Comparison of ENCODE assay signal across 9 cellular contexts in genomic region chr16:49000594-49000993, GRCh38.
DNase-seq lines count a peak whose midpoint lies in the region; ATAC-seq and TF ChIP-seq lines count a peak whose summit lies in the region.
"Had no signal": no experiment of that assay in that cellular context is flagged by ENCODE, and none has a peak within 500 bp of the region (broad histone marks: within the 10 kb centered on the region; RNA-seq: fewer than 3 reads in every experiment).

No MANE protein-coding gene starts in this region.

- no peaks in the 10 kb centered on the region for H3K36me3 ChIP-seq in HAP-1 (replicated peaks)

- DNase-seq in RWPE1 (ENCODE audit: low spot score) (peak; percentile 18), iPS-NIHi7 (ENCODE audit: extremely low spot score) (peak; percentile 66), dedifferentiated amniotic fluid mesenchymal stem cell (ENCODE audit: extremely low spot score) (no peak), HAP-1 (ENCODE audit: low spot score in 2 of 2) (no peak)
- no peak for DNase-seq in activated CD4-positive, alpha-beta T cell treated with anti-CD3 and anti-CD28 coated beads, Interleukin-2, amount 50 U/mL, for 4 hours
- DNase-seq: CD8-positive, alpha-beta memory T cell had no signal

- POLR2A ChIA-PET in RWPE1 (lab: Yijun Ruan, JAX; ENCODE audit: low non-redundant PET): no interaction called here

- no peak overlapping the region for H3K4me3 ChIP-seq in HAP-1

- no peaks in the 10 kb centered on the region for H3K27me3 ChIP-seq in HAP-1 (ENCODE audit: low read depth)

- TF ChIP-seq CTCF in 22Rv1 (IDR thresholded peaks at IDR 0.05) (peak; percentile 71), GM12874 (IDR thresholded peaks at IDR 0.05; ENCODE audit: insufficient read depth, low read depth, low read length) (peak; percentile 61; the same call in 1 of the 2 replicates), RWPE1 (conservative IDR thresholded peaks at IDR 0.05; ENCODE audit: low read depth) (peak; percentile 60)

- H3K27ac ChIP-seq in 22Rv1: no peak overlapping the region
- H3K27ac ChIP-seq in RWPE1: no peak overlapping the region

- ATAC-seq in GM19397 (IDR thresholded peaks at IDR 0.05; ENCODE audit: unreplicated experiment): no peak

- CTCF ChIA-PET in RWPE1 (lab: Yijun Ruan, JAX): no interaction called here

- in situ Hi-C loops in HAP-1 (cut with MboI; ENCODE audit: low sequenced_read_pairs): no loop called here

- no peaks in the 10 kb centered on the region for H3K9me3 ChIP-seq in HAP-1

- H3K4me1 ChIP-seq in HAP-1: no peaks in the 10 kb centered on the region

Comparison
In these comparisons a context has a peak if more than half of its experiments do, and no peak if none do; other contexts are left out.
1. DNase-seq: peak in RWPE1 (single experiment) and iPS-NIHi7 (single experiment); none in dedifferentiated amniotic fluid mesenchymal stem cell (single experiment), activated CD4-positive, alpha-beta T cell treated with anti-CD3 and anti-CD28 coated beads, Interleukin-2, amount 50 U/mL, for 4 hours (0 of 2) and HAP-1 (0 of 2).
2. Peak in every context shown above with its lines, with median percentiles within 50 percentile points of each other: CTCF ChIP-seq.